Comparison of ENCODE assay signal across 21 cellular contexts in genomic region chr3:127706312-127706711, GRCh38. TPM values are rescaled to one million over a fixed set of nuclear protein-coding genes. Genes with fewer than 3 reads are reported as not detected.
A peak's percentile ranks its signal among the peaks of the same experiment; 100 is the strongest.
DNase-seq lines count a peak whose midpoint lies in the region; ATAC-seq and TF ChIP-seq lines count a peak whose summit lies in the region.
"Had no signal": no experiment of that assay in that cellular context is flagged by ENCODE, and none has a peak within 500 bp of the region (broad histone marks: within the 10 kb centered on the region; RNA-seq: fewer than 3 reads in every experiment).

No MANE protein-coding gene starts in this region.

- ATAC-seq in Right ventricle myocardium inferior (peak; percentile 70), GM18873 (IDR thresholded peaks at IDR 0.05; ENCODE audit: low FRiP score, unreplicated experiment) (no peak)
- ATAC-seq: PC-3 had no signal

- peaks cover 0 to 13% (median 8%) of the 10 kb centered on the region in 4 donors for H3K4me1 ChIP-seq in transverse colon
- H3K4me1 ChIP-seq: Caco-2, HAP-1 had no signal

- H3K27me3 ChIP-seq in neural cell (ENCODE audit: insufficient read depth, low read depth, low read length): no peaks in the 10 kb centered on the region
- H3K27me3 ChIP-seq in transverse colon: no peaks in the 10 kb centered on the region
- H3K27me3 ChIP-seq: ovary, testis had no signal

- peak overlapping the region; percentile 12 for H3K9ac ChIP-seq in neural cell (ENCODE audit: low read length)

- H3F3A ChIP-seq in neural cell (ENCODE audit: insufficient read depth, low read length, poor library complexity, severe bottlenecking): no peaks in the 10 kb centered on the region

- no peak for TF ChIP-seq POLR2A in transverse colon (IDR thresholded peaks at IDR 0.05)

- DNase-seq in NCI-H2171 treated with DMSO at 0.1 percent for 48 hours (lab: John Stamatoyannopoulos, UW) (peak; percentile 14), NCI-H2171 (lab: John Stamatoyannopoulos, UW) (no peak), Right ventricle myocardium inferior (ENCODE audit: missing footprints) (no peak), transverse colon (peak; percentile 3), germinal center (ENCODE audit: low spot score) (no peak), GM20000 (ENCODE audit: low spot score) (no peak)
- DNase-seq: 8988T; activated CD4-positive, CD25-positive, alpha-beta regulatory T cell treated with anti-CD3 and anti-CD28 coated beads, Interleukin-2, amount 50 U/mL, for 72 hours; amniotic stem cell; foreskin fibroblast; NCI-H1092 treated with DMSO at 0.1 percent for 48 hours; NCI-H774; PC-3; stimulated activated CD8-positive, alpha-beta memory T cell treated with anti-CD3 and anti-CD28 coated beads, Interleukin-4, amount 100 ng/mL, for 48 hours; testis had no signal

- in situ Hi-C loops in transverse colon (cut with MboI; ENCODE audit: low pct_ligation_motif_present in 1 of 4, low pct_unique_long_range_greater_than_20kb in 1 of 4, low sequenced_read_pairs in 3 of 4): no loop called here

- WGBS in transverse colon (ENCODE audit: low coverage in 1 of 2), 2 donors: 83 to 94% methylated on average over 3 to 7 of the region's 7 CpGs

- H3K27ac ChIP-seq in neural cell (ENCODE audit: low read length) (peak overlapping the region; percentile 64), transverse colon (peak overlapping the region; percentile 16 to 68 (median 40))
- H3K27ac ChIP-seq: ovary had no signal

- TF ChIP-seq EP300 in neural cell (conservative IDR thresholded peaks at IDR 0.05; ENCODE audit: poor library complexity, severe bottlenecking) (no peak), transverse colon (IDR thresholded peaks at IDR 0.05; ENCODE audit: low read depth) (no peak)

- TF ChIP-seq RAD21 in neural cell (conservative IDR thresholded peaks at IDR 0.05): no peak

- no peak for TF ChIP-seq CTCF in neural cell (IDR thresholded peaks at IDR 0.05; ENCODE audit: poor library complexity, severe bottlenecking)
- no peak for TF ChIP-seq CTCF in transverse colon (IDR thresholded peaks at IDR 0.05)
- no peak for TF ChIP-seq CTCF in GM20000 (IDR thresholded peaks at IDR 0.05; ENCODE audit: extremely low read depth, missing control alignments)

- no peaks in the 10 kb centered on the region for H3K79me2 ChIP-seq in neural cell (replicated peaks; ENCODE audit: insufficient read depth, low read length)

- no peak overlapping the region for H2AFZ ChIP-seq in neural cell (ENCODE audit: low read depth, low read length)

- H3K4me2 ChIP-seq in neural cell (ENCODE audit: low read length): no peak overlapping the region
- H3K4me2 ChIP-seq: smooth muscle cell had no signal

- intact Hi-C loops in Right ventricle myocardium inferior (cut with DNase I) (no loop called here), transverse colon (cut with DNase I; ENCODE audit: low total_unique reads) (no loop called here)

- H4K20me1 ChIP-seq in neural cell (ENCODE audit: insufficient read depth): no peaks in the 10 kb centered on the region

- H3K36me3 ChIP-seq in neural cell (ENCODE audit: insufficient read depth, low read length): no peaks in the 10 kb centered on the region
- no peaks in the 10 kb centered on the region for H3K36me3 ChIP-seq in transverse colon
- H3K36me3 ChIP-seq: HAP-1, ovary had no signal

- H3K4me3 ChIP-seq in neural cell (ENCODE audit: low read length) (no peak overlapping the region), transverse colon (no peak overlapping the region)
- H3K4me3 ChIP-seq: HAP-1, ovary, smooth muscle cell, testis had no signal

- no peaks in the 10 kb centered on the region for H3K9me3 ChIP-seq in neural cell (ENCODE audit: low read length)
- no peaks in the 10 kb centered on the region for H3K9me3 ChIP-seq in transverse colon
- H3K9me3 ChIP-seq: Caco-2, ovary, testis had no signal

- no peaks in the 10 kb centered on the region for H3K9me2 ChIP-seq in neural cell (ENCODE audit: insufficient read depth, low read length)

TF ChIP-seq in neural cell, 6 proteins besides CTCF, POLR2A, EP300 and RAD21:
- TF ChIP-seq POLR2AphosphoS5 (IDR thresholded peaks at IDR 0.05) (no peak), MXI1 (conservative IDR thresholded peaks at IDR 0.05; ENCODE audit: poor library complexity, severe bottlenecking) (no peak), SMC3 (conservative IDR thresholded peaks at IDR 0.05; ENCODE audit: poor library complexity) (no peak), REST (IDR thresholded peaks at IDR 0.05; ENCODE audit: borderline replicate concordance) (no peak), EZH2 (IDR thresholded peaks at IDR 0.05; ENCODE audit: borderline replicate concordance, insufficient read depth, low read length, poor library complexity, severe bottlenecking) (no peak), TAF1 (IDR thresholded peaks at IDR 0.05; ENCODE audit: low read depth) (no peak)

RNA-seq across cellular contexts. Expression of gene ABTB1, which starts 33.6 kb away (rescaled TPM):
- total RNA-seq in Right ventricle myocardium inferior (31.7 TPM), transverse colon (10 to 100 TPM; 29.6 to 80.4 (median 45.8) TPM)
- polyA plus RNA-seq in neural cell: 2.0 and 4.3 TPM in 2 replicates
- 4.9 and 6.6 TPM in 2 replicates for polyA minus RNA-seq in neural cell

Comparison
In these comparisons a context has a peak if more than half of its experiments do, and no peak if none do; other contexts are left out.
1. DNase-seq: peak in NCI-H2171 treated with DMSO at 0.1 percent for 48 hours (single experiment) and transverse colon (single experiment); none in NCI-H2171 (single experiment), Right ventricle myocardium inferior (single experiment), germinal center (single experiment) and GM20000 (single experiment).